Comparison of ENCODE assay signal across 11 cellular contexts in the genomic region with DNA sequence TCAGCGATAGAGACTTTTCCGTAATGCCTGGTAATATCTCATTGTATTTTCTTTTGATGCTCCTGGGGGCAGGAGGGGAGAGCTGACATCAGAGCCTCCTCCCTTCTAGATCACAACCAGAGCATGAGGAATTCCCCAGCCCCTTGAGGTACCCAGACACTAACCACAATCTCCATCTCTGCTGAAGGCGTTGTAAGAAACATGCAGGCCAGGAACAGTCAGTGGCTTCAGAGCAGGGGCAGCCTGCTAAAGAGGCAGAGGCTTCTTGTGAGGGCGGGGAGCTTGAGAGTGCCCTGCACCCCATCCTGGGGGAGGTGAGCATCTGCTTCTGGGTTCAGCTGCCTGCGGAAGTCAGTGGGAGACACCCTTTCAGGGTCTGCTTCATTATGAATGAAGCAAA. TPM values are rescaled to one million over a fixed set of nuclear protein-coding genes. Genes with fewer than 3 reads are reported as not detected.
DNase-seq lines count a peak whose midpoint lies in the region; ATAC-seq, FAIRE-seq and TF ChIP-seq lines count a peak whose summit lies in the region.
"Had no signal": no experiment of that assay in that cellular context is flagged by ENCODE, and none has a peak within 500 bp of the region (broad histone marks: within the 10 kb centered on the region; RNA-seq: fewer than 3 reads in every experiment).

No MANE protein-coding gene starts in this region.

- H3K27me3 ChIP-seq in left lung = no peaks in the 10 kb centered on the region

- H3K9ac ChIP-seq in kidney (ENCODE audit: low read length in 2 of 2) = no peak overlapping the region

- H3K9me3 Mint-ChIP-seq in glutamatergic neuron (ENCODE audit: unreplicated experiment) = peaks cover 9% of the 10 kb centered on the region
- H3K9me3 Mint-ChIP-seq in stimulated activated naive CD8-positive, alpha-beta T cell treated with anti-CD3 and anti-CD28 coated beads, Interleukin-15, Interleukin-2, amounts not matched to agents 100 ng/mL and 50 ng/mL, for 24 hours = no peaks in the 10 kb centered on the region

- H3K27ac Mint-ChIP-seq in glutamatergic neuron (ENCODE audit: unreplicated experiment) = peak overlapping the region; percentile 4
- H3K27ac Mint-ChIP-seq in stimulated activated naive CD8-positive, alpha-beta T cell treated with anti-CD3 and anti-CD28 coated beads, Interleukin-15, Interleukin-2, amounts not matched to agents 100 ng/mL and 50 ng/mL, for 24 hours = peak overlapping the region; percentile 76

- H3K27me3 Mint-ChIP-seq in glutamatergic neuron (ENCODE audit: unreplicated experiment) = peaks cover 6% of the 10 kb centered on the region
- no peaks in the 10 kb centered on the region for H3K27me3 Mint-ChIP-seq in stimulated activated naive CD8-positive, alpha-beta T cell treated with anti-CD3 and anti-CD28 coated beads, Interleukin-15, Interleukin-2, amounts not matched to agents 100 ng/mL and 50 ng/mL, for 24 hours

- H3K9me3 ChIP-seq in left lung (no peaks in the 10 kb centered on the region), kidney (ENCODE audit: control insufficient read depth in 1 of 2, low read length in 2 of 2) (no peaks in the 10 kb centered on the region)

- FAIRE-seq in kidney (lab: Jason Lieb, UNC) = no peak

- H3K4me3 ChIP-seq in left lung = no peak overlapping the region
- no peak overlapping the region for H3K4me3 ChIP-seq in kidney (ENCODE audit: low read length in 2 of 2)

- peak; percentile 25 to 39 for DNase-seq in activated CD4-positive, alpha-beta T cell treated with anti-CD3 and anti-CD28 coated beads for 24 hours (ENCODE audit: low read depth in 2 of 2)
- DNase-seq in activated CD4-positive, alpha-beta T cell treated with anti-CD3 and anti-CD28 coated beads for 1 hour = no peak
- DNase-seq in activated CD4-positive, alpha-beta T cell treated with anti-CD3 and anti-CD28 coated beads for 48 hours = peak; percentile 66
- DNase-seq in glutamatergic neuron (no peak), left lung (no peak), kidney (no peak)
- DNase-seq: cerebellar nuclear complex, HCEC 1CT, NCI-H774 had no signal

- no peak overlapping the region for H3K27ac ChIP-seq in left lung
- H3K27ac ChIP-seq in kidney (ENCODE audit: low read depth in 2 of 2, low read length in 2 of 2) = no peak overlapping the region

- intact Hi-C loops in left lung (cut with DNase I) (no loop called here), kidney (cut with DNase I) (no loop called here)

- peaks cover 46 to 99% of the 10 kb centered on the region in 2 donors for H3K4me1 ChIP-seq in left lung
- H3K4me1 ChIP-seq in kidney (ENCODE audit: control insufficient read depth in 1 of 2, insufficient read depth in 1 of 2, low read depth in 1 of 2, low read length in 2 of 2) = peaks cover 56 to 67% of the 10 kb centered on the region in 2 donors

- H3K36me3 Mint-ChIP-seq in glutamatergic neuron (ENCODE audit: unreplicated experiment) = no peaks in the 10 kb centered on the region
- peaks cover 13% of the 10 kb centered on the region for H3K36me3 Mint-ChIP-seq in stimulated activated naive CD8-positive, alpha-beta T cell treated with anti-CD3 and anti-CD28 coated beads, Interleukin-15, Interleukin-2, amounts not matched to agents 100 ng/mL and 50 ng/mL, for 24 hours (ENCODE audit: low read depth)

- H3K4me3 Mint-ChIP-seq in glutamatergic neuron (ENCODE audit: unreplicated experiment) = peak overlapping the region; percentile 63
- peak overlapping the region; percentile 62 for H3K4me3 Mint-ChIP-seq in stimulated activated naive CD8-positive, alpha-beta T cell treated with anti-CD3 and anti-CD28 coated beads, Interleukin-15, Interleukin-2, amounts not matched to agents 100 ng/mL and 50 ng/mL, for 24 hours

- H3K36me3 ChIP-seq in left lung = no peaks in the 10 kb centered on the region
- no peaks in the 10 kb centered on the region for H3K36me3 ChIP-seq in kidney (ENCODE audit: control insufficient read depth in 1 of 2, insufficient read depth in 2 of 2, low read length in 2 of 2)

- no peak for ATAC-seq in left lung
- no peak for ATAC-seq in GM21423 (IDR thresholded peaks at IDR 0.05; ENCODE audit: unreplicated experiment)

- TF ChIP-seq CTCF in glutamatergic neuron (IDR thresholded peaks at IDR 0.05; ENCODE audit: partially characterized antibody, unreplicated experiment) (no peak), left lung (IDR thresholded peaks at IDR 0.05) (no peak), kidney (IDR thresholded peaks at IDR 0.05; ENCODE audit: borderline replicate concordance, extremely low read depth, insufficient read depth) (no peak)

- H3K4me1 Mint-ChIP-seq in glutamatergic neuron (ENCODE audit: low read depth, unreplicated experiment) = peaks cover 82% of the 10 kb centered on the region
- peaks cover 87% of the 10 kb centered on the region for H3K4me1 Mint-ChIP-seq in stimulated activated naive CD8-positive, alpha-beta T cell treated with anti-CD3 and anti-CD28 coated beads, Interleukin-15, Interleukin-2, amounts not matched to agents 100 ng/mL and 50 ng/mL, for 24 hours (ENCODE audit: low read depth)

RNA-seq across cellular contexts. Expression of a gene that starts 18.9 kb away (rescaled TPM):
- 93.8 TPM for total RNA-seq in glutamatergic neuron (ENCODE audit: unreplicated experiment)
- 100 to 1,000 TPM in 1 of 2 donors, 10 to 100 TPM in 1; 92.2 to 113 TPM for total RNA-seq in left lung
- 113 TPM for total RNA-seq in kidney
- polyA plus RNA-seq in kidney (ENCODE audit: insufficient read depth, low read depth, low replicate concordance) = 84.5 TPM

Comparison
In these comparisons a context has a peak if more than half of its experiments do, and no peak if none do; other contexts are left out.
1. DNase-seq: peak in activated CD4-positive, alpha-beta T cell treated with anti-CD3 and anti-CD28 coated beads for 24 hours (2 of 2) and activated CD4-positive, alpha-beta T cell treated with anti-CD3 and anti-CD28 coated beads for 48 hours (single experiment); none in activated CD4-positive, alpha-beta T cell treated with anti-CD3 and anti-CD28 coated beads for 1 hour (single experiment), glutamatergic neuron (single experiment), left lung (0 of 2) and kidney (single experiment).